ENCODE assay signal across 27 cellular contexts in the genomic region with DNA sequence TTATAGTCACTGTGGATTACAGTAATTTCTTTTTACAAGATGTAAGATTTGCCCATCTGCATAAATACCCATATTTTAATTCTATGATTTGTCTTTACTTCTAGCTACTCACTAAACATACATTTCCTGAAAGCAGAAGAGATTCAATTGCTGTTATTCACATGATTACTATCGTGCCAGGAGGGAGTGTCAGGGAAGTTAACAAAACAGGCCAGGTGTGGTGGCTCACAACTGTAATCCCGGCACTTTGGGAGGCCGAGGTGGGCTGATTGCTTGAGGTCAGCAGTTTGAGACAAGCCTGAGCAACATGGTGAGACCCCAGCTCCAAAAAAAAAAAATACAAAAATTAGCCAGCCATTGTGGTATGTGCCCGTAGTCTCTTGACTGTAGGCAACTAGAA.
"Had no signal": no experiment of that assay in that cellular context is flagged by ENCODE, and none has a peak within 500 bp of the region (broad histone marks: within the 10 kb centered on the region; RNA-seq: fewer than 3 reads in every experiment).

No MANE protein-coding gene starts in this region.

- H3K4me3 Mint-ChIP-seq: effector memory CD8-positive, alpha-beta T cell; memory B cell; naive thymus-derived CD8-positive, alpha-beta T cell; nephron progenitor cell; stimulated activated naive CD8-positive, alpha-beta T cell treated with anti-CD3 and anti-CD28 coated beads, Interleukin-15, amount 100 ng/mL, for 72 hours had no signal

- H3K36me3 ChIP-seq: esophagus muscularis mucosa, heart right ventricle, lower lobe of right lung, prostate gland, right atrium auricular region, suprapubic skin, vagina had no signal

- H3K4me3 ChIP-seq: esophagus muscularis mucosa, heart right ventricle, lower lobe of right lung, prostate gland, right atrium auricular region, smooth muscle cell, suprapubic skin, vagina had no signal

- DNase-seq: cortex of kidney; effector memory CD8-positive, alpha-beta T cell; foreskin melanocyte; glutamatergic neuron; heart right ventricle; hippocampal formation; kidney glomerular epithelial cell; left ventricle myocardium superior; lower lobe of right lung; naive thymus-derived CD8-positive, alpha-beta T cell; nephron progenitor cell; nucleus accumbens; stimulated activated CD4-positive, alpha-beta T cell treated with anti-CD3 and anti-CD28 coated beads, Interleukin-12 subunit alpha, Interleukin-12 subunit beta, amount 100 ng/mL, for 4 hours; stimulated activated CD4-positive, alpha-beta T cell treated with anti-CD3 and anti-CD28 coated beads, Interleukin-1b, Interleukin-23, amount 100 ng/mL, for 48 hours; stimulated activated CD4-positive, alpha-beta T cell treated with anti-CD3 and anti-CD28 coated beads, Interleukin-4, amount 100 ng/mL, for 1 hour; stimulated activated CD8-positive, alpha-beta memory T cell treated with anti-CD3 and anti-CD28 coated beads, Interleukin-4, amount 100 ng/mL, for 48 hours; stimulated activated naive CD4-positive, alpha-beta T cell; stimulated activated naive CD8-positive, alpha-beta T cell treated with anti-CD3 and anti-CD28 coated beads, Interleukin-15, amount 100 ng/mL, for 72 hours; trophoblast cell had no signal

- H3K9me3 Mint-ChIP-seq: effector memory CD8-positive, alpha-beta T cell; memory B cell; naive thymus-derived CD8-positive, alpha-beta T cell; nephron progenitor cell; stimulated activated naive CD8-positive, alpha-beta T cell treated with anti-CD3 and anti-CD28 coated beads, Interleukin-15, amount 100 ng/mL, for 72 hours had no signal

- ATAC-seq: effector memory CD8-positive, alpha-beta T cell; heart right ventricle; left ventricle myocardium superior; naive thymus-derived CD8-positive, alpha-beta T cell; sciatic nerve; stimulated activated naive CD8-positive, alpha-beta T cell treated with anti-CD3 and anti-CD28 coated beads, Interleukin-15, amount 100 ng/mL, for 72 hours had no signal

- H3K27me3 Mint-ChIP-seq: effector memory CD8-positive, alpha-beta T cell; memory B cell; naive thymus-derived CD8-positive, alpha-beta T cell; stimulated activated naive CD8-positive, alpha-beta T cell treated with anti-CD3 and anti-CD28 coated beads, Interleukin-15, amount 100 ng/mL, for 72 hours had no signal

- H3K4me1 ChIP-seq: prostate gland had no signal

- H3K27ac Mint-ChIP-seq: effector memory CD8-positive, alpha-beta T cell; memory B cell; naive thymus-derived CD8-positive, alpha-beta T cell; nephron progenitor cell; stimulated activated naive CD8-positive, alpha-beta T cell treated with anti-CD3 and anti-CD28 coated beads, Interleukin-15, amount 100 ng/mL, for 72 hours had no signal

- H3K9me3 ChIP-seq: esophagus muscularis mucosa, heart right ventricle, lower lobe of right lung, prostate gland, right atrium auricular region, suprapubic skin, vagina had no signal

- H3K27me3 ChIP-seq: esophagus muscularis mucosa, heart right ventricle, right atrium auricular region, suprapubic skin, vagina had no signal

- H3K4me2 ChIP-seq: smooth muscle cell had no signal

- H3K27ac ChIP-seq: esophagus muscularis mucosa, heart right ventricle, lower lobe of right lung, prostate gland, right atrium auricular region, suprapubic skin, vagina had no signal

- H3K36me3 Mint-ChIP-seq: memory B cell; naive thymus-derived CD8-positive, alpha-beta T cell had no signal

- H3K4me1 Mint-ChIP-seq: stimulated activated naive CD8-positive, alpha-beta T cell treated with anti-CD3 and anti-CD28 coated beads, Interleukin-15, amount 100 ng/mL, for 72 hours had no signal
